In genomic region chr1:115880981-115881672, GRCh38 we compare ENCODE assay signal across 22 cellular contexts.
"Had no signal": no experiment of that assay in that cellular context is flagged by ENCODE, and none has a peak within 500 bp of the region (broad histone marks: within the 10 kb centered on the region; RNA-seq: fewer than 3 reads in every experiment).

No MANE protein-coding gene starts in this region.

- DNase-seq: activated CD4-positive, alpha-beta memory T cell treated with anti-CD3 and anti-CD28 coated beads, Interleukin-2, amount 10 ng/mL, durations not matched to agents 7 days and 5 days; activated CD4-positive, alpha-beta T cell treated with anti-CD3 and anti-CD28 coated beads for 36 hours; activated CD4-positive, alpha-beta T cell treated with anti-CD3 and anti-CD28 coated beads, Interleukin-2, amount 50 U/mL, for 1 hour; activated CD4-positive, CD25-positive, alpha-beta regulatory T cell; activated gamma-delta T cell; activated naive CD4-positive, alpha-beta T cell treated with anti-CD3 and anti-CD28 coated beads, Interleukin-2, amount 10 ng/mL, durations not matched to agents 7 days and 5 days; activated naive CD8-positive, alpha-beta T cell treated with anti-CD3 and anti-CD28 coated beads for 36 hours; activated T-cell treated with anti-CD3 and anti-CD28 coated beads for 4 hours; activated T-cell treated with anti-CD3 and anti-CD28 coated beads, Interleukin-2, amount 50 U/mL, for 48 hours; brain microvascular endothelial cell; NCI-H1048; NCI-H146; NCI-H1930; NCI-H2171; NCI-H774; NK-92 treated with Interleukin-12 subunit alpha and Interleukin-12 subunit beta, amount 100 ng/mL, for 24 hours; PC-9; SHP77 treated with DMSO at 0.1 percent for 48 hours; T-cell; T-helper 2 cell; T1000 had no signal

- ATAC-seq: activated CD4-positive, alpha-beta T cell treated with anti-CD3 and anti-CD28 coated beads for 36 hours; activated T-helper 17 cell treated with anti-CD3 and anti-CD28 coated beads, Interleukin-2, amount 50 U/mL, for 72 hours; T-cell had no signal
